In genomic region chr20:48326868-48327267, GRCh38 we compare ENCODE assay signal across 15 cellular contexts.
DNase-seq lines count a peak whose midpoint lies in the region; ATAC-seq and TF ChIP-seq lines count a peak whose summit lies in the region.
"Had no signal": no experiment of that assay in that cellular context is flagged by ENCODE, and none has a peak within 500 bp of the region (broad histone marks: within the 10 kb centered on the region; RNA-seq: fewer than 3 reads in every experiment).

No MANE protein-coding gene starts in this region.

- CTCF ChIA-PET in mammary epithelial cell (lab: Charles Lee; ENCODE audit: low non-redundant PET), result no interaction called here

- peak overlapping the region; percentile 31 for H3K14ac ChIP-seq in neuronal stem cell (ENCODE audit: low read length)

- H2BK5ac ChIP-seq in neuronal stem cell (ENCODE audit: low read length), result no peak overlapping the region

- H3K18ac ChIP-seq in neuronal stem cell (ENCODE audit: low read length), result no peak overlapping the region

- H3K27me3 ChIP-seq in right atrium auricular region, result no peaks in the 10 kb centered on the region
- H3K27me3 ChIP-seq in heart right ventricle, result peaks cover 0 to 3% (median 0%) of the 10 kb centered on the region in 7 donors
- H3K27me3 ChIP-seq in neuronal stem cell (ENCODE audit: control insufficient read depth in 3 of 3, insufficient read depth in 3 of 3, low read depth in 1 of 3, low read length in 3 of 3), result peaks cover 0 to 4% (median 0%) of the 10 kb centered on the region in 3 experiments
- peaks cover 8% of the 10 kb centered on the region for H3K27me3 ChIP-seq in mammary epithelial cell (ENCODE audit: insufficient read depth, low read length)
- H3K27me3 ChIP-seq: SJCRH30 had no signal

- no peak overlapping the region for H2BK120ac ChIP-seq in neuronal stem cell (ENCODE audit: low read depth, low read length)

- ATAC-seq in Right ventricle myocardium superior (ENCODE audit: poor library complexity) (peak; percentile 82), heart right ventricle (peak; percentile 52 to 77 (median 65)), esophagus mucosa (no peak), HG02763 (IDR thresholded peaks at IDR 0.05; ENCODE audit: unreplicated experiment) (no peak)
- ATAC-seq: CD8-positive, alpha-beta T cell had no signal

- H3K4me2 ChIP-seq in neuronal stem cell (ENCODE audit: insufficient read depth, low read length, poor library complexity, severe bottlenecking) (no peak overlapping the region), mammary epithelial cell (ENCODE audit: insufficient read depth, low read depth, low read length) (no peak overlapping the region)

- H4K8ac ChIP-seq in neuronal stem cell (ENCODE audit: low read depth, low read length), result no peak overlapping the region

- H3K27ac ChIP-seq in right atrium auricular region (no peak overlapping the region), heart right ventricle (peak overlapping the region in 1 of 10 donors; percentile 58), neuronal stem cell (replicated peaks; ENCODE audit: low read length) (no peak overlapping the region), mammary epithelial cell (ENCODE audit: insufficient read depth, low read depth, low read length) (no peak overlapping the region)
- H3K27ac ChIP-seq: HL-60, SJCRH30 had no signal

- in situ Hi-C loops in mammary epithelial cell (cut with MboI; ENCODE audit: low sequenced_read_pairs in 2 of 2), result no loop called here

- no peak overlapping the region for H3K4ac ChIP-seq in neuronal stem cell (ENCODE audit: low read length)

- no peaks in the 10 kb centered on the region for H4K20me1 ChIP-seq in mammary epithelial cell (ENCODE audit: insufficient read depth, low read length)

- dilution Hi-C loops in mammary epithelial cell (cut with HindIII; ENCODE audit: low sequenced_read_pairs), result no loop called here

- peak overlapping the region; percentile 17 for H3K23ac ChIP-seq in neuronal stem cell (ENCODE audit: low read depth, low read length, poor library complexity)

- no peak overlapping the region for H4K91ac ChIP-seq in neuronal stem cell (ENCODE audit: low read depth, low read length, poor library complexity)

- H3K79me1 ChIP-seq in neuronal stem cell (ENCODE audit: low read depth, low read length), result no peaks in the 10 kb centered on the region

- peak overlapping the region; percentile 15 for H2BK15ac ChIP-seq in neuronal stem cell (ENCODE audit: low read length)

- H3K79me2 ChIP-seq in mammary epithelial cell (ENCODE audit: insufficient read depth, low read length), result no peaks in the 10 kb centered on the region

- H3K36me3 ChIP-seq in right atrium auricular region (no peaks in the 10 kb centered on the region), heart right ventricle (no peaks in the 10 kb centered on the region), neuronal stem cell (replicated peaks in 1 of 2; ENCODE audit: control insufficient read depth in 2 of 2, insufficient read depth in 2 of 2, low read length in 2 of 2) (no peaks in the 10 kb centered on the region), mammary epithelial cell (ENCODE audit: insufficient read depth, low read length) (no peaks in the 10 kb centered on the region)
- H3K36me3 ChIP-seq: SJCRH30 had no signal

- DNase-seq in Right ventricle myocardium superior (peak; percentile 60), right atrium auricular region (ENCODE audit: low spot score) (no peak), heart right ventricle (peak; percentile 15 to 42), neuronal stem cell (ENCODE audit: low spot score) (no peak), mammary epithelial cell (no peak), DMS153 treated with DMSO at 0.1 percent for 48 hours (lab: John Stamatoyannopoulos, UW; ENCODE audit: unreplicated experiment) (no peak)
- DNase-seq: CD8-positive, alpha-beta T cell; DND-41; H9; NCI-H187; NCI-H226; SJCRH30 had no signal

- H3K9me3 ChIP-seq in right atrium auricular region, result no peaks in the 10 kb centered on the region
- no peaks in the 10 kb centered on the region for H3K9me3 ChIP-seq in heart right ventricle
- H3K9me3 ChIP-seq in neuronal stem cell (replicated peaks in 1 of 2; ENCODE audit: control insufficient read depth in 2 of 2, insufficient read depth in 1 of 2, low read depth in 1 of 2, low read length in 2 of 2), result no peaks in the 10 kb centered on the region
- H3K9me3 ChIP-seq in mammary epithelial cell (replicated peaks; ENCODE audit: insufficient read depth, low read length), result no peaks in the 10 kb centered on the region
- H3K9me3 ChIP-seq: SJCRH30 had no signal

- no peak overlapping the region for H2BK12ac ChIP-seq in neuronal stem cell (ENCODE audit: low read length)

- H2AFZ ChIP-seq in neuronal stem cell (ENCODE audit: low read length), result no peak overlapping the region
- H2AFZ ChIP-seq in mammary epithelial cell (ENCODE audit: low read depth, low read length), result no peak overlapping the region

- H3K4me1 ChIP-seq in right atrium auricular region (peaks cover 0 to 13% of the 10 kb centered on the region in 2 donors), heart right ventricle (peaks cover 0 to 24% (median 12%) of the 10 kb centered on the region in 9 donors), neuronal stem cell (ENCODE audit: control insufficient read depth in 2 of 2, insufficient read depth in 1 of 2, low read depth in 1 of 2, low read length in 2 of 2) (no peaks in the 10 kb centered on the region), mammary epithelial cell (ENCODE audit: insufficient read depth, low read length) (no peaks in the 10 kb centered on the region)

- BruUV-seq in mammary epithelial cell (replicated peaks; lab: Mats Ljungman, UMichigan), result no TSS peak

- no peak overlapping the region for H3K4me3 ChIP-seq in right atrium auricular region
- no peak overlapping the region for H3K4me3 ChIP-seq in heart right ventricle
- H3K4me3 ChIP-seq in neuronal stem cell (ENCODE audit: low read length in 2 of 2), result peak overlapping the region in 1 of 2 donors; percentile 37
- no peak overlapping the region for H3K4me3 ChIP-seq in mammary epithelial cell (replicated peaks in 1 of 3; ENCODE audit: insufficient read depth in 1 of 3, low read depth in 2 of 3, low read length in 3 of 3)
- H3K4me3 ChIP-seq: SJCRH30 had no signal

- 33 to 34% methylated on average over 11 of the region's 11 CpGs for WGBS in heart right ventricle, 2 donors
- no CpG with 5 or more reads among the region's 11 CpGs for WGBS in neuronal stem cell (ENCODE audit: extremely low coverage in 2 of 2, insufficient read length in 2 of 2, insufficient replicate concordance in 1 of 2), 2 donors
- WGBS in mammary epithelial cell (ENCODE audit: low coverage, missing lambda C conversion rate), result 24% methylated on average over 10 of the region's 11 CpGs

- intact Hi-C loops in Right ventricle myocardium superior (cut with DNase I), result no loop called here
- intact Hi-C loops in heart right ventricle (cut with DNase I), result loop anchor here in 1 of 10 donors (5.0 kb wide), 1 partner anchor 255 kb away; no protein-coding TSS in a partner anchor
- intact Hi-C loops in mammary epithelial cell (cut with micrococcal nuclease), result no loop called here

- H2AK5ac ChIP-seq in neuronal stem cell (ENCODE audit: low read depth, low read length), result peak overlapping the region; percentile 40

- no peak for TF ChIP-seq CTCF in right atrium auricular region (IDR thresholded peaks at IDR 0.05)
- no peak for TF ChIP-seq CTCF in heart right ventricle (IDR thresholded peaks at IDR 0.05)
- no peak for TF ChIP-seq CTCF in mammary epithelial cell (conservative IDR thresholded peaks at IDR 0.05 in 1 of 2, IDR thresholded peaks at IDR 0.05 in 1 of 2; ENCODE audit: extremely low read depth in 1 of 2, insufficient read depth in 1 of 2, low read depth in 1 of 2, low read length in 2 of 2)

- no peak overlapping the region for H3K9ac ChIP-seq in neuronal stem cell (ENCODE audit: low read depth, low read length, poor library complexity)
- H3K9ac ChIP-seq in mammary epithelial cell (ENCODE audit: insufficient read depth, low read length), result no peak overlapping the region

Comparison
In these comparisons a context has a peak if more than half of its experiments do, and no peak if none do; other contexts are left out.
1. DNase-seq: peak in Right ventricle myocardium superior (single experiment) and heart right ventricle (2 of 2); none in right atrium auricular region (single experiment), neuronal stem cell (single experiment), mammary epithelial cell (single experiment) and DMS153 treated with DMSO at 0.1 percent for 48 hours (single experiment).
2. ATAC-seq: peak in Right ventricle myocardium superior (single experiment) and heart right ventricle (8 of 8); none in esophagus mucosa (single experiment) and HG02763 (single experiment).